1 cellular context compared by ENCODE assay signal in the genomic region with DNA sequence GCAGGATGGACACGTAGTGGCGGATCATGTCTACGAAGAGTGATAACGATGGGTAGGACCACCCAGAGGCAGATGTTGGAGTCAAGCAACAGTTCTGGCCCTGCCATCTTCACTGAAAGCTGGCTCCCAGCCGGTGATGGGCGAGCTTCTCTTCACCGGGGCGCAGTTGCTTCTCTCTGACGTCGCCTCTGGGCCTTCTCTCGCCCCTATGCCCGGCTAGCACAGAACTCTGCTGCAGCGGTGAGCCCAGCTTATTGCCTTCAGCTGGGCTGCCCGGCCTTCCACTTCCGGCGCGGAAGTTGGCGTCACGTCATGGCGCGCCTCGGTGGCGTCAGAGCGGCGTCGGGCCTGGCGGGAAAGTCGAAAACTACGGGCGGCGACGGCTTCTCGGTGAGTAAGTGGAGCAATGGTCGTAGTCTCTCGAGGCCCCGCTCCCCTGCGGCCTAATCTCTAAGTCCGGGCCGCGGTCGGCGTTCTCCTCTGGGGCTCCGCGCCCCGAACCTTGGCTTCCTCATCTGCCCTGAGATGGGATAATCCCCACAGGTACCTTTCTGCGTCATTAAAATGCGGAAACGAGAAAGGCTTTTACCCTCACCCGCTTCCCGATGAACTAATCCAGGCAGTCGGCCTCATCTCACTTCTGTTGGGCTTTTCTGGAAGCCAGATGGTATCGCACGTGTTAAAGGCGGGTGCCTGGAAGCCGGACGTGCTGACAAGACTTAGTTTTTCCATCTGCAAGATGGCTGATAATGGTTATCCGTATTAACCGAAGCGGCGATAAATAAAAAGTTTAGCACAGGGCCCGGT.
TF ChIP-seq lines count a peak whose summit lies in the region.

A gene (plus strand): TSS at position 354 of the 807 bp plus-strand sequence. CDS start 2,221 bp downstream, outside the sequence.

TF ChIP-seq in K562, 482 proteins besides CTCF, POLR2A, EP300 and RAD21 (continued from another document and continues in another):
- TF ChIP-seq SAFB2 (IDR thresholded peaks at IDR 0.05; ENCODE audit: borderline replicate concordance, low read depth, low read length, severe bottlenecking) (no peak), ZNF717 (CRISPR knock-in tag; IDR thresholded peaks at IDR 0.05) (no peak), ZNF212 (CRISPR knock-in tag; IDR thresholded peaks at IDR 0.05) (peak; percentile 79; the same call in 1 of the 2 replicates), E2F3 (CRISPR knock-in tag; IDR thresholded peaks at IDR 0.05) (peak; percentile 99), TCF7 (IDR thresholded peaks at IDR 0.05; ENCODE audit: borderline replicate concordance) (peak; percentile 85; the same call in 1 of the 2 replicates), ZNF12 (CRISPR knock-in tag; IDR thresholded peaks at IDR 0.05) (peak; percentile 80; the same call in 1 of the 2 replicates), TRIM28 (IDR thresholded peaks at IDR 0.05) (no peak), C11orf30 (IDR thresholded peaks at IDR 0.05; ENCODE audit: low read depth) (peak; percentile 99), ZNF561 (CRISPR knock-in tag; conservative IDR thresholded peaks at IDR 0.05) (no peak), EWSR1 (IDR thresholded peaks at IDR 0.05; ENCODE audit: borderline replicate concordance, low read depth, partially characterized antibody) (no peak), PURB (CRISPR knock-in tag; IDR thresholded peaks at IDR 0.05; ENCODE audit: low read depth) (no peak), KDM2B (CRISPR knock-in tag; IDR thresholded peaks at IDR 0.05) (no peak), ZNF507 (tag; conservative IDR thresholded peaks at IDR 0.05) (no peak), ZNF79 (CRISPR knock-in tag; IDR thresholded peaks at IDR 0.05; ENCODE audit: low read depth) (no peak), EGR1 (conservative IDR thresholded peaks at IDR 0.05) (no peak), ZNF184 (CRISPR knock-in tag; IDR thresholded peaks at IDR 0.05) (no peak), CCAR2 (IDR thresholded peaks at IDR 0.05; ENCODE audit: low read depth, low read length) (no peak), RBM15 (IDR thresholded peaks at IDR 0.05; ENCODE audit: insufficient read depth, low read length) (no peak), ZKSCAN1 (IDR thresholded peaks at IDR 0.05; ENCODE audit: low read depth, low read length) (peak; percentile 72; the same call in 1 of the 2 replicates), CBX2 (IDR thresholded peaks at IDR 0.05; ENCODE audit: insufficient read depth, low read length, poor library complexity, severe bottlenecking) (no peak), ZNF764 (CRISPR knock-in tag; IDR thresholded peaks at IDR 0.05; ENCODE audit: low read depth) (no peak), GTF2A2 (tag; IDR thresholded peaks at IDR 0.05) (no peak), STAG1 (CRISPR knock-in tag; IDR thresholded peaks at IDR 0.05; ENCODE audit: borderline replicate concordance) (no peak), ZNF316 (IDR thresholded peaks at IDR 0.05) (no peak), TBP (optimal IDR thresholded peaks at IDR 0.05; ENCODE audit: low read depth, low read length) (peak; percentile 77), CHD1 (IDR thresholded peaks at IDR 0.05; ENCODE audit: low read length) (peak; percentile 45), KLF6 (CRISPR knock-in tag; IDR thresholded peaks at IDR 0.05; ENCODE audit: borderline replicate concordance) (no peak), ZNF76 (CRISPR knock-in tag; IDR thresholded peaks at IDR 0.05; ENCODE audit: borderline replicate concordance) (peak; percentile 10; the same call in 1 of the 2 replicates), CBFA2T3 (IDR thresholded peaks at IDR 0.05) (peak; percentile 76), BMI1 (IDR thresholded peaks at IDR 0.05; ENCODE audit: low read length) (0 out of 2 replicates have a peak, but pooled peaks have one; percentile 9), EZH2 (IDR thresholded peaks at IDR 0.05; ENCODE audit: borderline replicate concordance, low read depth, low read length) (no peak), EP400 (IDR thresholded peaks at IDR 0.05) (peak; percentile 97), ETV5 (CRISPR knock-in tag; IDR thresholded peaks at IDR 0.05; ENCODE audit: low read depth) (peak; percentile 90), SMAD1 (IDR thresholded peaks at IDR 0.05; ENCODE audit: low read depth, low read length, partially characterized antibody) (peak; percentile 26), ZNF589 (CRISPR knock-in tag; IDR thresholded peaks at IDR 0.05; ENCODE audit: low read depth) (no peak), YBX1 (IDR thresholded peaks at IDR 0.05) (no peak), ZFP30 (CRISPR knock-in tag; IDR thresholded peaks at IDR 0.05; ENCODE audit: borderline replicate concordance) (no peak), CCNT2 (IDR thresholded peaks at IDR 0.05; ENCODE audit: borderline replicate concordance, extremely low read depth, insufficient read length, low read depth, low read length) (peak; percentile 74), ZNF239 (CRISPR knock-in tag; IDR thresholded peaks at IDR 0.05) (no peak), HDAC1 (IDR thresholded peaks at IDR 0.05) (peak; percentile 89 to 100), PHF21A (IDR thresholded peaks at IDR 0.05; ENCODE audit: borderline replicate concordance, low read depth) (peak; percentile 74; the same call in 1 of the 2 replicates), SIRT6 (IDR thresholded peaks at IDR 0.05; ENCODE audit: low read depth, low read length) (no peak), ETV1 (tag; conservative IDR thresholded peaks at IDR 0.05; ENCODE audit: low read depth) (peak; percentile 77), GTF2F1 (IDR thresholded peaks at IDR 0.05; ENCODE audit: low read depth, low read length) (peak; percentile 58; the same call in 1 of the 2 replicates), MAFG (tag; conservative IDR thresholded peaks at IDR 0.05) (no peak), TFAM (CRISPR knock-in tag; conservative IDR thresholded peaks at IDR 0.05) (no peak), XRCC3 (IDR thresholded peaks at IDR 0.05) (no peak), POLR3A (IDR thresholded peaks at IDR 0.05; ENCODE audit: borderline replicate concordance, extremely low read depth, insufficient read depth, insufficient read length) (no peak), HMG20B (CRISPR knock-in tag; IDR thresholded peaks at IDR 0.05) (no peak), RHOXF2B (CRISPR knock-in tag; conservative IDR thresholded peaks at IDR 0.05) (no peak), ATF7 (IDR thresholded peaks at IDR 0.05) (peak; percentile 89), CSDE1 (IDR thresholded peaks at IDR 0.05) (peak in 1 of 2 experiments; percentile 99; a peak in 2 of 4 replicates), TEAD4 (IDR thresholded peaks at IDR 0.05; ENCODE audit: low read length) (peak; percentile 56; the same call in 1 of the 2 replicates), TEAD4 (CRISPR knock-in tag; IDR thresholded peaks at IDR 0.05; ENCODE audit: borderline replicate concordance) (no peak), FOXJ2 (tag; IDR thresholded peaks at IDR 0.05) (no peak), NR2C2 (CRISPR knock-in tag; IDR thresholded peaks at IDR 0.05) (peak; percentile 69; the same call in 1 of the 2 replicates), NR2C2 (tag; IDR thresholded peaks at IDR 0.05) (peak; percentile 60; the same call in 1 of the 2 replicates)
- TF ChIP-seq, protein P1, sequence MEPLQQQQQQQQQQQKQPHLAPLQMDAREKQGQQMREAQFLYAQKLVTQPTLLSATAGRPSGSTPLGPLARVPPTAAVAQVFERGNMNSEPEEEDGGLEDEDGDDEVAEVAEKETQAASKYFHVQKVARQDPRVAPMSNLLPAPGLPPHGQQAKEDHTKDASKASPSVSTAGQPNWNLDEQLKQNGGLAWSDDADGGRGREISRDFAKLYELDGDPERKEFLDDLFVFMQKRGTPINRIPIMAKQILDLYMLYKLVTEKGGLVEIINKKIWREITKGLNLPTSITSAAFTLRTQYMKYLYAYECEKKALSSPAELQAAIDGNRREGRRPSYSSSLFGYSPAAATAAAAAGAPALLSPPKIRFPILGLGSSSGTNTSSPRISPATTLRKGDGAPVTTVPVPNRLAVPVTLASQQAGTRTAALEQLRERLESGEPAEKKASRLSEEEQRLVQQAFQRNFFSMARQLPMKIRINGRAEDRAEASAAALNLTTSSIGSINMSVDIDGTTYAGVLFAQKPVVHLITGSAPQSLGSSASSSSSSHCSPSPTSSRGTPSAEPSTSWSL (CRISPR knock-in tag; IDR thresholded peaks at IDR 0.05; ENCODE audit: borderline replicate concordance), result no peak
- TF ChIP-seq, protein P2, sequence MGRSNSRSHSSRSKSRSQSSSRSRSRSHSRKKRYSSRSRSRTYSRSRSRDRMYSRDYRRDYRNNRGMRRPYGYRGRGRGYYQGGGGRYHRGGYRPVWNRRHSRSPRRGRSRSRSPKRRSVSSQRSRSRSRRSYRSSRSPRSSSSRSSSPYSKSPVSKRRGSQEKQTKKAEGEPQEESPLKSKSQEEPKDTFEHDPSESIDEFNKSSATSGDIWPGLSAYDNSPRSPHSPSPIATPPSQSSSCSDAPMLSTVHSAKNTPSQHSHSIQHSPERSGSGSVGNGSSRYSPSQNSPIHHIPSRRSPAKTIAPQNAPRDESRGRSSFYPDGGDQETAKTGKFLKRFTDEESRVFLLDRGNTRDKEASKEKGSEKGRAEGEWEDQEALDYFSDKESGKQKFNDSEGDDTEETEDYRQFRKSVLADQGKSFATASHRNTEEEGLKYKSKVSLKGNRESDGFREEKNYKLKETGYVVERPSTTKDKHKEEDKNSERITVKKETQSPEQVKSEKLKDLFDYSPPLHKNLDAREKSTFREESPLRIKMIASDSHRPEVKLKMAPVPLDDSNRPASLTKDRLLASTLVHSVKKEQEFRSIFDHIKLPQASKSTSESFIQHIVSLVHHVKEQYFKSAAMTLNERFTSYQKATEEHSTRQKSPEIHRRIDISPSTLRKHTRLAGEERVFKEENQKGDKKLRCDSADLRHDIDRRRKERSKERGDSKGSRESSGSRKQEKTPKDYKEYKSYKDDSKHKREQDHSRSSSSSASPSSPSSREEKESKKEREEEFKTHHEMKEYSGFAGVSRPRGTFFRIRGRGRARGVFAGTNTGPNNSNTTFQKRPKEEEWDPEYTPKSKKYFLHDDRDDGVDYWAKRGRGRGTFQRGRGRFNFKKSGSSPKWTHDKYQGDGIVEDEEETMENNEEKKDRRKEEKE (IDR thresholded peaks at IDR 0.05; ENCODE audit: borderline replicate concordance in 1 of 2, control insufficient read depth in 1 of 2, low read depth in 2 of 2, low read length in 1 of 2), result no peak
- TF ChIP-seq, protein P3, sequence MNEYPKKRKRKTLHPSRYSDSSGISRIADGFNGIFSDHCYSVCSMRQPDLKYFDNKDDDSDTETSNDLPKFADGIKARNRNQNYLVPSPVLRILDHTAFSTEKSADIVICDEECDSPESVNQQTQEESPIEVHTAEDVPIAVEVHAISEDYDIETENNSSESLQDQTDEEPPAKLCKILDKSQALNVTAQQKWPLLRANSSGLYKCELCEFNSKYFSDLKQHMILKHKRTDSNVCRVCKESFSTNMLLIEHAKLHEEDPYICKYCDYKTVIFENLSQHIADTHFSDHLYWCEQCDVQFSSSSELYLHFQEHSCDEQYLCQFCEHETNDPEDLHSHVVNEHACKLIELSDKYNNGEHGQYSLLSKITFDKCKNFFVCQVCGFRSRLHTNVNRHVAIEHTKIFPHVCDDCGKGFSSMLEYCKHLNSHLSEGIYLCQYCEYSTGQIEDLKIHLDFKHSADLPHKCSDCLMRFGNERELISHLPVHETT (CRISPR knock-in tag; conservative IDR thresholded peaks at IDR 0.05 in 1 of 2, IDR thresholded peaks at IDR 0.05 in 1 of 2), result 0 out of 4 replicates have a peak, but pooled peaks of 1 of the 2 experiments have one; percentile 69
- TF ChIP-seq, protein P4, sequence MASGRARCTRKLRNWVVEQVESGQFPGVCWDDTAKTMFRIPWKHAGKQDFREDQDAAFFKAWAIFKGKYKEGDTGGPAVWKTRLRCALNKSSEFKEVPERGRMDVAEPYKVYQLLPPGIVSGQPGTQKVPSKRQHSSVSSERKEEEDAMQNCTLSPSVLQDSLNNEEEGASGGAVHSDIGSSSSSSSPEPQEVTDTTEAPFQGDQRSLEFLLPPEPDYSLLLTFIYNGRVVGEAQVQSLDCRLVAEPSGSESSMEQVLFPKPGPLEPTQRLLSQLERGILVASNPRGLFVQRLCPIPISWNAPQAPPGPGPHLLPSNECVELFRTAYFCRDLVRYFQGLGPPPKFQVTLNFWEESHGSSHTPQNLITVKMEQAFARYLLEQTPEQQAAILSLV (tag; IDR thresholded peaks at IDR 0.05), result no peak
- TF ChIP-seq, protein P5, sequence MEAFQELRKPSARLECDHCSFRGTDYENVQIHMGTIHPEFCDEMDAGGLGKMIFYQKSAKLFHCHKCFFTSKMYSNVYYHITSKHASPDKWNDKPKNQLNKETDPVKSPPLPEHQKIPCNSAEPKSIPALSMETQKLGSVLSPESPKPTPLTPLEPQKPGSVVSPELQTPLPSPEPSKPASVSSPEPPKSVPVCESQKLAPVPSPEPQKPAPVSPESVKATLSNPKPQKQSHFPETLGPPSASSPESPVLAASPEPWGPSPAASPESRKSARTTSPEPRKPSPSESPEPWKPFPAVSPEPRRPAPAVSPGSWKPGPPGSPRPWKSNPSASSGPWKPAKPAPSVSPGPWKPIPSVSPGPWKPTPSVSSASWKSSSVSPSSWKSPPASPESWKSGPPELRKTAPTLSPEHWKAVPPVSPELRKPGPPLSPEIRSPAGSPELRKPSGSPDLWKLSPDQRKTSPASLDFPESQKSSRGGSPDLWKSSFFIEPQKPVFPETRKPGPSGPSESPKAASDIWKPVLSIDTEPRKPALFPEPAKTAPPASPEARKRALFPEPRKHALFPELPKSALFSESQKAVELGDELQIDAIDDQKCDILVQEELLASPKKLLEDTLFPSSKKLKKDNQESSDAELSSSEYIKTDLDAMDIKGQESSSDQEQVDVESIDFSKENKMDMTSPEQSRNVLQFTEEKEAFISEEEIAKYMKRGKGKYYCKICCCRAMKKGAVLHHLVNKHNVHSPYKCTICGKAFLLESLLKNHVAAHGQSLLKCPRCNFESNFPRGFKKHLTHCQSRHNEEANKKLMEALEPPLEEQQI (IDR thresholded peaks at IDR 0.05), result no peak
- TF ChIP-seq, protein P6, sequence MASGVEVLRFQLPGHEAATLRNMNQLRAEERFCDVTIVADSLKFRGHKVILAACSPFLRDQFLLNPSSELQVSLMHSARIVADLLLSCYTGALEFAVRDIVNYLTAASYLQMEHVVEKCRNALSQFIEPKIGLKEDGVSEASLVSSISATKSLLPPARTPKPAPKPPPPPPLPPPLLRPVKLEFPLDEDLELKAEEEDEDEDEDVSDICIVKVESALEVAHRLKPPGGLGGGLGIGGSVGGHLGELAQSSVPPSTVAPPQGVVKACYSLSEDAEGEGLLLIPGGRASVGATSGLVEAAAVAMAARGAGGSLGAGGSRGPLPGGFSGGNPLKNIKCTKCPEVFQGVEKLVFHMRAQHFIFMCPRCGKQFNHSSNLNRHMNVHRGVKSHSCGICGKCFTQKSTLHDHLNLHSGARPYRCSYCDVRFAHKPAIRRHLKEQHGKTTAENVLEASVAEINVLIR (CRISPR knock-in tag; IDR thresholded peaks at IDR 0.05), result peak; percentile 100
- TF ChIP-seq, protein P7, sequence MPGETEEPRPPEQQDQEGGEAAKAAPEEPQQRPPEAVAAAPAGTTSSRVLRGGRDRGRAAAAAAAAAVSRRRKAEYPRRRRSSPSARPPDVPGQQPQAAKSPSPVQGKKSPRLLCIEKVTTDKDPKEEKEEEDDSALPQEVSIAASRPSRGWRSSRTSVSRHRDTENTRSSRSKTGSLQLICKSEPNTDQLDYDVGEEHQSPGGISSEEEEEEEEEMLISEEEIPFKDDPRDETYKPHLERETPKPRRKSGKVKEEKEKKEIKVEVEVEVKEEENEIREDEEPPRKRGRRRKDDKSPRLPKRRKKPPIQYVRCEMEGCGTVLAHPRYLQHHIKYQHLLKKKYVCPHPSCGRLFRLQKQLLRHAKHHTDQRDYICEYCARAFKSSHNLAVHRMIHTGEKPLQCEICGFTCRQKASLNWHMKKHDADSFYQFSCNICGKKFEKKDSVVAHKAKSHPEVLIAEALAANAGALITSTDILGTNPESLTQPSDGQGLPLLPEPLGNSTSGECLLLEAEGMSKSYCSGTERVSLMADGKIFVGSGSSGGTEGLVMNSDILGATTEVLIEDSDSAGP (CRISPR knock-in tag; IDR thresholded peaks at IDR 0.05), result no peak; the same call in 1 of the 2 replicates
